ENCODE assay signal across 8 cellular contexts in the genomic region with DNA sequence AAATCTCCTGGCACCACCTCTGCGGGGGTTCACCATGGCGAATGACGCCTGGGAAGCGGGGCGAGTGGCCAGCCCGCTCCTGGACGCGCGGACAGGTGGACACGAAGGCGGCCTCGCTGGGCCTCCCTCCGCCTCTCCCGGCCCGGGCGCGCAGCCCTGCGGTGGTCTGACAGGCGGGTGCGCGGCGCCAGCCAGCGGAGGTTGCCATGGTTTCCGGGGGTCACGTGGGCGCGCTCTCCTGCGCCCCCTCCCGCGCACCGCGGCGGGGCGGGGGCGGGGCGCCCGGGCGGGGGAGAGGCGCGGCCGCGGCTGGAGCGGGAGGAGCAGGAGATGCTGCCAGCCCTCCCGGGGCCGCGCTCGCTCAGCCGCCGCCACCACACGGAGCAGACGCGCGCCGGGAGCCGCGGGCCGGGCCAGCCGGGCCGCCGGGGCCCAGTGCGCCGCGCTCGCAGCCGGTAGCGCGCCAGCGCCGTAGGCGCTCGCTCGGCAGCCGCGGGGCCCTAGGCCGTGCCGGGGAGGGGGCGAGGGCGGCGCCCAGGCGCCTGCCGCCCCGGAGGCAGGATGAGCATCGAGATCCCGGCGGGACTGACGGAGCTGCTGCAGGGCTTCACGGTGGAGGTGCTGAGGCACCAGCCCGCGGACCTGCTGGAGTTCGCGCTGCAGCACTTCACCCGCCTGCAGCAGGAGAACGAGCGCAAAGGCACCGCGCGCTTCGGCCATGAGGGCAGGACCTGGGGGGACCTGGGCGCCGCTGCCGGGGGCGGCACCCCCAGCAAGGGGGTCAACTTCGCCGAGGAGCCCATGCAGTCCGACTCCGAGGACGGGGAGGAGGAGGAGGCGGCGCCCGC.
DNase-seq lines count a peak whose midpoint lies in the region; ATAC-seq and TF ChIP-seq lines count a peak whose summit lies in the region.

A gene (plus strand): TSS at position 359 of the 848 bp plus-strand sequence. CDS start 203 bp downstream, at position 562.

- DNase-seq in D341Med (ENCODE audit: low spot score) (peak; percentile 94), fibroblast of the conjunctiva (ENCODE audit: low read depth) (peak; percentile 21), nephron progenitor cell (peak; percentile 92)
- DNase-seq in activated effector memory CD4-positive, alpha-beta T cell treated with anti-CD3 and anti-CD28 coated beads, Interleukin-2, amount 50 U/mL, for 16 hours: peak; percentile 89

- H3K79me2 ChIP-seq in KMS-11 (ENCODE audit: insufficient read depth, low read depth): no peaks in the 10 kb centered on the region

- H3K4me2 ChIP-seq in KMS-11: peak within 1 kb of the TSS; percentile 96

- peak within 1 kb of the TSS; percentile 90 for H3K4me3 Mint-ChIP-seq in nephron progenitor cell
- H3K4me3 Mint-ChIP-seq in stimulated activated naive CD8-positive, alpha-beta T cell treated with anti-CD3 and anti-CD28 coated beads, Interleukin-15, Interleukin-2, amounts not matched to agents 100 ng/mL and 50 ng/mL, for 24 hours: peak within 1 kb of the TSS; percentile 78

- peaks cover 28% of the 10 kb centered on the region for H3K4me1 Mint-ChIP-seq in nephron progenitor cell
- peaks cover 9% of the 10 kb centered on the region for H3K4me1 Mint-ChIP-seq in stimulated activated naive CD8-positive, alpha-beta T cell treated with anti-CD3 and anti-CD28 coated beads, Interleukin-15, Interleukin-2, amounts not matched to agents 100 ng/mL and 50 ng/mL, for 24 hours (ENCODE audit: low read depth)

- no peak within 1 kb of the TSS for H3K4me3 ChIP-seq in KMS-11 (IDR thresholded peaks at IDR 0.05; ENCODE audit: insufficient read depth, low read depth, low read length)

- no peaks in the 10 kb centered on the region for H3K36me3 ChIP-seq in KMS-11 (ENCODE audit: insufficient read depth)

- H3K36me3 Mint-ChIP-seq in nephron progenitor cell (ENCODE audit: low read depth): no peaks in the 10 kb centered on the region
- no peaks in the 10 kb centered on the region for H3K36me3 Mint-ChIP-seq in stimulated activated naive CD8-positive, alpha-beta T cell treated with anti-CD3 and anti-CD28 coated beads, Interleukin-15, Interleukin-2, amounts not matched to agents 100 ng/mL and 50 ng/mL, for 24 hours (ENCODE audit: low read depth)

- no peak for TF ChIP-seq CTCF in KMS-11 (conservative IDR thresholded peaks at IDR 0.05; ENCODE audit: low read depth, low read length)
- no peak for TF ChIP-seq CTCF in nephron progenitor cell (IDR thresholded peaks at IDR 0.05)

- peak within 1 kb of the TSS; percentile 36; the same call in 1 of the 2 replicates for H3K9ac ChIP-seq in KMS-11

- peaks cover 28% of the 10 kb centered on the region for H3K27me3 Mint-ChIP-seq in nephron progenitor cell (ENCODE audit: low read depth, poor library complexity)
- peaks cover 46% of the 10 kb centered on the region for H3K27me3 Mint-ChIP-seq in stimulated activated naive CD8-positive, alpha-beta T cell treated with anti-CD3 and anti-CD28 coated beads, Interleukin-15, Interleukin-2, amounts not matched to agents 100 ng/mL and 50 ng/mL, for 24 hours

- peaks cover 9% of the 10 kb centered on the region for H3K9me3 Mint-ChIP-seq in nephron progenitor cell
- no peaks in the 10 kb centered on the region for H3K9me3 Mint-ChIP-seq in stimulated activated naive CD8-positive, alpha-beta T cell treated with anti-CD3 and anti-CD28 coated beads, Interleukin-15, Interleukin-2, amounts not matched to agents 100 ng/mL and 50 ng/mL, for 24 hours

- peaks cover 10% of the 10 kb centered on the region for H3K4me1 ChIP-seq in KMS-11 (ENCODE audit: low read depth, poor library complexity, severe bottlenecking)

- no peaks in the 10 kb centered on the region for H4K20me1 ChIP-seq in KMS-11 (ENCODE audit: insufficient read depth)

- no peaks in the 10 kb centered on the region for H3K27me3 ChIP-seq in KMS-11 (ENCODE audit: insufficient read depth, low read depth)

- ATAC-seq in GM21529 (IDR thresholded peaks at IDR 0.05; ENCODE audit: unreplicated experiment): peak; percentile 89

- H3K27ac ChIP-seq in KMS-11: no peak within 1 kb of the TSS

- H3K27ac Mint-ChIP-seq in nephron progenitor cell: no peak within 1 kb of the TSS
- peak within 1 kb of the TSS; percentile 50 for H3K27ac Mint-ChIP-seq in stimulated activated naive CD8-positive, alpha-beta T cell treated with anti-CD3 and anti-CD28 coated beads, Interleukin-15, Interleukin-2, amounts not matched to agents 100 ng/mL and 50 ng/mL, for 24 hours

- peak within 1 kb of the TSS; percentile 89 for H2AFZ ChIP-seq in KMS-11 (ENCODE audit: low read depth)

- peak; percentile 61 for TF ChIP-seq POLR2A in Raji (IDR thresholded peaks at IDR 0.05; ENCODE audit: insufficient read depth, low read depth, low read length)

Comparison
In these comparisons a context has a peak if more than half of its experiments do, and no peak if none do; other contexts are left out.
1. DNase-seq: peak in every context shown above with its lines; median percentile 94 in D341Med; 92 in nephron progenitor cell; 89 in activated effector memory CD4-positive, alpha-beta T cell treated with anti-CD3 and anti-CD28 coated beads, Interleukin-2, amount 50 U/mL, for 16 hours; 21 in fibroblast of the conjunctiva.